ENCODE assay signal across 21 cellular contexts in genomic region chr7:65422670-65423069, GRCh38. TPM values are rescaled to one million over a fixed set of nuclear protein-coding genes. Genes with fewer than 3 reads are reported as not detected.
DNase-seq lines count a peak whose midpoint lies in the region; ATAC-seq, FAIRE-seq and TF ChIP-seq lines count a peak whose summit lies in the region.
"Had no signal": no experiment of that assay in that cellular context is flagged by ENCODE, and none has a peak within 500 bp of the region (broad histone marks: within the 10 kb centered on the region; RNA-seq: fewer than 3 reads in every experiment).

No MANE protein-coding gene starts in this region.

- no peaks in the 10 kb centered on the region for H3K79me1 ChIP-seq in IMR-90 (ENCODE audit: low read depth in 1 of 2, low read length in 2 of 2)

- H3K9ac ChIP-seq in HepG2 (ENCODE audit: insufficient read depth, low read depth, low read length) (no peak overlapping the region), IMR-90 (ENCODE audit: low read depth, low read length) (no peak overlapping the region)
- H3K9ac ChIP-seq: BLaER1 had no signal

- no peak overlapping the region for H4K8ac ChIP-seq in IMR-90 (ENCODE audit: low read depth in 2 of 2, low read length in 2 of 2)

- H2BK20ac ChIP-seq in IMR-90 (ENCODE audit: low read depth, low read length) = no peak overlapping the region

- POLR2A ChIA-PET in HepG2 (lab: Yijun Ruan, JAX) = interaction anchor here (1.7 to 1.8 kb wide), 2 partner anchors 22 to 49 kb away, joined by 5 read pairs; partner anchors contain the start of gene ZNF92
- POLR2A ChIA-PET in IMR-90 (lab: Charles Lee; ENCODE audit: unreplicated experiment) = no interaction called here

- H3K4me2 ChIP-seq in HepG2 (ENCODE audit: low read depth, low read length) = no peak overlapping the region
- H3K4me2 ChIP-seq in IMR-90 (ENCODE audit: low read depth, low read length) = no peak overlapping the region
- H3K4me2 ChIP-seq: BLaER1 had no signal

- no peak overlapping the region for H2BK120ac ChIP-seq in IMR-90 (ENCODE audit: low read depth, low read length)

- no peaks in the 10 kb centered on the region for H4K20me1 ChIP-seq in HepG2 (ENCODE audit: insufficient read depth, low read length)
- no peaks in the 10 kb centered on the region for H4K20me1 ChIP-seq in IMR-90 (ENCODE audit: insufficient read depth, low read length)
- H4K20me1 ChIP-seq: BLaER1 had no signal

- CTCF ChIA-PET in HepG2 (lab: Yijun Ruan, JAX; ENCODE audit: low intra/inter-chr PET ratio, low total read pairs) = no interaction called here
- CTCF ChIA-PET in IMR-90 (lab: Yijun Ruan, JAX) = no interaction called here

- no peak overlapping the region for H4K91ac ChIP-seq in IMR-90 (ENCODE audit: insufficient read depth, low read depth, low read length)

- no peak for TF ChIP-seq CTCF in HepG2 (CRISPR knock-in tag; IDR thresholded peaks at IDR 0.05)
- TF ChIP-seq CTCF in right lobe of liver (IDR thresholded peaks at IDR 0.05) = no peak
- TF ChIP-seq CTCF in IMR-90 (conservative IDR thresholded peaks at IDR 0.05; ENCODE audit: low read depth, low read length) = no peak

- FAIRE-seq in HepG2 (lab: Jason Lieb, UNC) = no peak
- FAIRE-seq: G401.6, GM12891, GM19239 had no signal

- peaks cover 7% of the 10 kb centered on the region; the same call in 1 of the 2 replicates for H3K9me3 ChIP-seq in HepG2 (ENCODE audit: low read length)
- no peaks in the 10 kb centered on the region for H3K9me3 ChIP-seq in right lobe of liver
- H3K9me3 ChIP-seq in IMR-90 (ENCODE audit: control insufficient read depth, insufficient read depth, low read length) = no peaks in the 10 kb centered on the region
- H3K9me3 ChIP-seq: BE2C had no signal

- BruUV-seq in HepG2 (replicated peaks; lab: Mats Ljungman, UMichigan) (no TSS peak), IMR-90 (replicated peaks; lab: Mats Ljungman, UMichigan) (no TSS peak)

- no peak for TF ChIP-seq EP300 in HepG2 (IDR thresholded peaks at IDR 0.05; ENCODE audit: low read depth in 2 of 2, low read length in 2 of 2)
- TF ChIP-seq EP300 in HepG2 (CRISPR knock-in tag; IDR thresholded peaks at IDR 0.05; ENCODE audit: borderline replicate concordance) = no peak

- DNase-seq in HepG2 (ENCODE audit: low spot score) (no peak), right lobe of liver (no peak), IMR-90 (no peak)
- no peak for DNase-seq in activated naive CD4-positive, alpha-beta T cell treated with Interleukin-2 at 50 U/mL for 16 hours
- no peak for DNase-seq in activated naive CD4-positive, alpha-beta T cell (lab: John Stamatoyannopoulos, UW)
- DNase-seq: ACHN; BE2C; C1 segment of cervical spinal cord; CD4-positive, alpha-beta memory T cell; CD4-positive, CD25-positive, alpha-beta regulatory T cell; CD8-positive, alpha-beta memory T cell; COR-L47; DMS 273 treated with DMSO at 0.1 percent for 48 hours; DMS153; DMS79; GF-D8 had no signal

- peaks cover 42% of the 10 kb centered on the region for H3K4me1 ChIP-seq in HepG2 (ENCODE audit: insufficient read depth, low read length)
- no peaks in the 10 kb centered on the region for H3K4me1 ChIP-seq in right lobe of liver
- no peaks in the 10 kb centered on the region for H3K4me1 ChIP-seq in IMR-90 (ENCODE audit: control insufficient read depth, insufficient read depth, low read length)
- H3K4me1 ChIP-seq: BE2C, BLaER1 had no signal

- no peak overlapping the region for H3K14ac ChIP-seq in IMR-90 (replicated peaks; ENCODE audit: low read depth, low read length)

- TF ChIP-seq POLR2A in HepG2 (IDR thresholded peaks at IDR 0.05; ENCODE audit: insufficient read depth in 1 of 2, low read depth in 2 of 2, low read length in 2 of 2) = no peak
- TF ChIP-seq POLR2A in right lobe of liver (IDR thresholded peaks at IDR 0.05) = no peak
- TF ChIP-seq POLR2A in IMR-90 (IDR thresholded peaks at IDR 0.05; ENCODE audit: low read depth, low read length) = no peak

- H3K18ac ChIP-seq in IMR-90 (ENCODE audit: low read depth, low read length) = no peak overlapping the region

- H3K56ac ChIP-seq in IMR-90 (ENCODE audit: extremely low read depth, insufficient read depth, low read length) = no peak overlapping the region

- H2AK9ac ChIP-seq in IMR-90 (replicated peaks; ENCODE audit: low read depth, low read length, poor library complexity) = no peak overlapping the region

- H3K36me3 ChIP-seq in HepG2 (replicated peaks in 1 of 2; ENCODE audit: control insufficient read depth in 1 of 2, insufficient read depth in 2 of 2, low read length in 2 of 2) (no peaks in the 10 kb centered on the region), right lobe of liver (no peaks in the 10 kb centered on the region), IMR-90 (ENCODE audit: control insufficient read depth, insufficient read depth, low read length) (no peaks in the 10 kb centered on the region)
- H3K36me3 ChIP-seq: BE2C, BLaER1 had no signal

- H3K23ac ChIP-seq in IMR-90 (ENCODE audit: low read depth, low read length) = no peak overlapping the region

- no peak overlapping the region for H3K4me3 ChIP-seq in HepG2 (replicated peaks in 1 of 3; ENCODE audit: insufficient read depth in 1 of 3, low read depth in 2 of 3, low read length in 3 of 3)
- H3K4me3 ChIP-seq in right lobe of liver = no peak overlapping the region
- no peak overlapping the region for H3K4me3 ChIP-seq in IMR-90 (ENCODE audit: insufficient read depth, low read depth, low read length)
- H3K4me3 ChIP-seq: BLaER1 had no signal

- H3K27ac ChIP-seq in HepG2 (ENCODE audit: extremely low read length, insufficient read depth, low read length) = no peak overlapping the region
- no peak overlapping the region for H3K27ac ChIP-seq in right lobe of liver
- H3K27ac ChIP-seq in IMR-90 (ENCODE audit: insufficient read depth, low read length) = no peak overlapping the region
- H3K27ac ChIP-seq: 22Rv1, BLaER1 had no signal

- dilution Hi-C loops in IMR-90 (cut with HindIII; ENCODE audit: low sequenced_read_pairs, unreplicated experiment) = no loop called here

- no peak overlapping the region for H2AFZ ChIP-seq in HepG2 (ENCODE audit: low read length)
- H2AFZ ChIP-seq in IMR-90 (replicated peaks; ENCODE audit: low read length, poor library complexity) = no peak overlapping the region

- H3K79me2 ChIP-seq in HepG2 (ENCODE audit: insufficient read depth, low read length) = no peaks in the 10 kb centered on the region

- no peak overlapping the region for H4K5ac ChIP-seq in IMR-90 (ENCODE audit: low read depth, low read length)

- intact Hi-C loops in HepG2 (cut with micrococcal nuclease; ENCODE audit: unreplicated experiment) = no loop called here
- intact Hi-C loops in right lobe of liver (cut with DNase I) = no loop called here
- intact Hi-C loops in IMR-90 (cut with micrococcal nuclease) = no loop called here

- H2AK5ac ChIP-seq in IMR-90 (ENCODE audit: low read depth, low read length) = no peak overlapping the region

- in situ Hi-C loops in HepG2 (cut with HindIII; ENCODE audit: extremely low pct_ligation_motif_present, low pct_unique_long_range_greater_than_20kb) = no loop called here
- in situ Hi-C loops in IMR-90 (cut with MboI; ENCODE audit: low sequenced_read_pairs) = no loop called here

- H2BK5ac ChIP-seq in IMR-90 (ENCODE audit: low read depth, low read length, poor library complexity, severe bottlenecking) = no peak overlapping the region

- ATAC-seq in HepG2 = no peak
- no peak for ATAC-seq in right lobe of liver
- no peak for ATAC-seq in IMR-90 (ENCODE audit: low read depth)

- TF ChIP-seq RAD21 in HepG2 (CRISPR knock-in tag; IDR thresholded peaks at IDR 0.05) (no peak), IMR-90 (IDR thresholded peaks at IDR 0.05; ENCODE audit: low read length) (no peak)

- H3K27me3 ChIP-seq in HepG2 (ENCODE audit: control insufficient read depth in 1 of 2, insufficient read depth in 2 of 2, low read length in 2 of 2) = no peaks in the 10 kb centered on the region
- H3K27me3 ChIP-seq in right lobe of liver = no peaks in the 10 kb centered on the region
- H3K27me3 ChIP-seq in IMR-90 (ENCODE audit: control insufficient read depth, insufficient read depth, low read length) = no peaks in the 10 kb centered on the region
- H3K27me3 ChIP-seq: BE2C, BLaER1 had no signal

- no peak overlapping the region for H3K4ac ChIP-seq in IMR-90 (ENCODE audit: low read depth, low read length)

- no peak overlapping the region for H2BK15ac ChIP-seq in IMR-90 (ENCODE audit: low read depth, low read length)

- no peaks in the 10 kb centered on the region for H3K9me1 ChIP-seq in IMR-90 (ENCODE audit: insufficient read depth, low read length)

TF ChIP-seq in HepG2, 621 proteins besides CTCF, POLR2A, EP300 and RAD21 (continues in another document):
- no peak for TF ChIP-seq ZNF33A (CRISPR knock-in tag; IDR thresholded peaks at IDR 0.05; ENCODE audit: borderline replicate concordance)

RNA-seq across cellular contexts. Expression of gene ZNF92, which starts 49.0 kb away (rescaled TPM):
- total RNA-seq in HepG2 (2016; rRNA removed; fragmentation: Illumina TruSeq; extraction: Trizol) = 13.2 and 19.0 TPM in 2 replicates
- 2.1 and 2.9 TPM in 2 replicates for total RNA-seq in HepG2 (2016; cell fraction: cytosol; rRNA removed; fragmentation: Illumina TruSeq; extraction: Trizol; ENCODE audit: low read depth)
- total RNA-seq in HepG2 (2016; cell fraction: insoluble cytoplasmic fraction; rRNA removed; fragmentation: Illumina TruSeq; extraction: Trizol) = 12.4 and 20.6 TPM in 2 replicates
- 5.9 and 7.6 TPM in 2 replicates for total RNA-seq in HepG2 (2016; cell fraction: membrane; rRNA removed; fragmentation: Illumina TruSeq; extraction: Trizol)
- total RNA-seq in HepG2 (2016; cell fraction: nucleus; rRNA removed; fragmentation: Illumina TruSeq; extraction: Trizol) = 20.4 and 22.5 TPM in 2 replicates
- 3.1 and 4.0 TPM in 2 replicates for polyA plus RNA-seq in HepG2 (2011; rRNA removed)
- polyA plus RNA-seq in HepG2 (2011; cell fraction: cytosol; rRNA removed) = 1.0 and 1.9 TPM in 2 replicates
- 3.9 and 4.3 TPM in 2 replicates for polyA plus RNA-seq in HepG2 (2011; cell fraction: nucleus; rRNA removed)
- polyA plus RNA-seq in HepG2 (2012) = 6.2 and 6.8 TPM in 2 replicates
- 0.49 and 0.63 TPM in 2 replicates for polyA plus RNA-seq in HepG2 (2016; cell fraction: cytosol; fragmentation: Illumina TruSeq; extraction: Trizol; ENCODE audit: low read depth)
- 18.6 and 20.1 TPM in 2 replicates for polyA plus RNA-seq in HepG2 (2016; cell fraction: insoluble cytoplasmic fraction; fragmentation: Illumina TruSeq; extraction: Trizol; ENCODE audit: low read depth)
- polyA plus RNA-seq in HepG2 (2016; cell fraction: membrane; fragmentation: Illumina TruSeq; extraction: Trizol; ENCODE audit: low read depth) = 1.8 and 2.4 TPM in 2 replicates
- polyA plus RNA-seq in HepG2 (2016; cell fraction: nucleus; fragmentation: Illumina TruSeq; extraction: Trizol; ENCODE audit: insufficient read depth, low read depth) = 18.6 and 23.8 TPM in 2 replicates
- 2.1 and 3.0 TPM in 2 replicates for polyA minus RNA-seq in HepG2 (2011; rRNA and poly(A)+ RNA removed; ENCODE audit: low replicate concordance)
- polyA minus RNA-seq in HepG2 (2011; cell fraction: cytosol; rRNA and poly(A)+ RNA removed) = 5.9 and 6.0 TPM in 2 replicates
- polyA minus RNA-seq in HepG2 (2011; cell fraction: nucleus; rRNA and poly(A)+ RNA removed) = 19.4 and 20.2 TPM in 2 replicates
- total RNA-seq in right lobe of liver = 1 to 10 TPM; 1.9 to 4.5 (median 2.4) TPM
- 6.1 and 14.4 TPM in 2 replicates for total RNA-seq in IMR-90 (2012; rRNA removed)
- polyA plus RNA-seq in IMR-90 (2012; rRNA removed) = 1.6 and 2.4 TPM in 2 replicates
- 0.22 and 0.41 TPM in 2 replicates for polyA plus RNA-seq in IMR-90 (2012; cell fraction: cytosol; rRNA removed)
- polyA plus RNA-seq in IMR-90 (2012; cell fraction: nucleus; rRNA removed; ENCODE audit: low replicate concordance) = 0.47 and 1.9 TPM in 2 replicates
